1 cellular context compared by ENCODE assay signal in genomic region chr2:11074246-11074820, GRCh38.
TF ChIP-seq lines count a peak whose summit lies in the region.

No MANE protein-coding gene starts in this region.

TF ChIP-seq in IMR-90, 13 proteins besides CTCF, POLR2A, EP300 and RAD21:
- no peak for TF ChIP-seq MXI1 (IDR thresholded peaks at IDR 0.05; ENCODE audit: borderline replicate concordance, low read depth, low read length)
- TF ChIP-seq RFX5 (IDR thresholded peaks at IDR 0.05; ENCODE audit: low read depth, low read length): no peak
- TF ChIP-seq BHLHE40 (IDR thresholded peaks at IDR 0.05; ENCODE audit: low read depth, low read length): no peak
- TF ChIP-seq, protein P1, sequence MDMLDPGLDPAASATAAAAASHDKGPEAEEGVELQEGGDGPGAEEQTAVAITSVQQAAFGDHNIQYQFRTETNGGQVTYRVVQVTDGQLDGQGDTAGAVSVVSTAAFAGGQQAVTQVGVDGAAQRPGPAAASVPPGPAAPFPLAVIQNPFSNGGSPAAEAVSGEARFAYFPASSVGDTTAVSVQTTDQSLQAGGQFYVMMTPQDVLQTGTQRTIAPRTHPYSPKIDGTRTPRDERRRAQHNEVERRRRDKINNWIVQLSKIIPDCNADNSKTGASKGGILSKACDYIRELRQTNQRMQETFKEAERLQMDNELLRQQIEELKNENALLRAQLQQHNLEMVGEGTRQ (IDR thresholded peaks at IDR 0.05; ENCODE audit: low read depth, low read length): no peak
- TF ChIP-seq FOS (IDR thresholded peaks at IDR 0.05; ENCODE audit: low read depth, low read length): no peak
- TF ChIP-seq CHD1 (IDR thresholded peaks at IDR 0.05; ENCODE audit: low read depth, low read length): no peak
- no peak for TF ChIP-seq ELK1 (IDR thresholded peaks at IDR 0.05; ENCODE audit: borderline replicate concordance, low read depth, low read length)
- TF ChIP-seq NFE2L2 (IDR thresholded peaks at IDR 0.05; ENCODE audit: low read depth, low read length): no peak
- no peak for TF ChIP-seq CEBPB (IDR thresholded peaks at IDR 0.05; ENCODE audit: low read depth, low read length)
- no peak for TF ChIP-seq MAFK (IDR thresholded peaks at IDR 0.05; ENCODE audit: low read depth, low read length)
- no peak for TF ChIP-seq MAZ (IDR thresholded peaks at IDR 0.05; ENCODE audit: borderline replicate concordance, low read depth, low read length)
- TF ChIP-seq RCOR1 (IDR thresholded peaks at IDR 0.05; ENCODE audit: insufficient replicate concordance, low read length): no peak
- TF ChIP-seq SMC3 (IDR thresholded peaks at IDR 0.05; ENCODE audit: low read depth, low read length): no peak
